In the genomic region with DNA sequence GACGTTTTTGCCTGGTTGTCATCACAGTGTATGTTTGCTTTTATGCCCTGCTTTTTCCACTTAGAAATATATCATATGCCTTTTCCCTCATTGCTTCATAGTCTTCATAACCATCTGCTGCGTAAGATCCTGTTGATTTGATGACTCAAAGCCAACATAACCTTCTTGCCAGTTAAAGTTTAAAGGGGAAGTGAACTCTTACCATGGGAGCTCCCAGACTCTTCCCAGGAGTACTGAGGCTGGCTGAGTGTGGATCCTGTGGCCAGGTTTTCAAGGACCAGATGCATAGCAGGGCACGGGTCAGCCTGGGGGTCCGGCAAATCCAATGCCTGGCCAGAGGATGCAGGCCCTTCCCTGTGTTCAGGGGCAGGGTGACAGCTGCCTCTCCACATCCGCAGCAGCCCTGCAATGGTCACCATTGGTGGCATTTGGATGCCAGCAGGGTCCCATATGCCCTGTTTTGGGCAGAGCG, we compare ENCODE assay signal across 8 cellular contexts. TPM values are rescaled to one million over a fixed set of nuclear protein-coding genes. Genes with fewer than 3 reads are reported as not detected.
A peak's percentile ranks its signal among the peaks of the same experiment; 100 is the strongest.
DNase-seq lines count a peak whose midpoint lies in the region; ATAC-seq, FAIRE-seq and TF ChIP-seq lines count a peak whose summit lies in the region.
"Had no signal": no experiment of that assay in that cellular context is flagged by ENCODE, and none has a peak within 500 bp of the region (broad histone marks: within the 10 kb centered on the region; RNA-seq: fewer than 3 reads in every experiment).

No MANE protein-coding gene starts in this region.

- H2AFZ ChIP-seq in keratinocyte (ENCODE audit: control insufficient read depth, low read length), result no peak overlapping the region

- DNase-seq in Kasumi-1 (lab: John Stamatoyannopoulos, UW), result peak; percentile 91 to 94
- no peak for DNase-seq in ascending aorta (ENCODE audit: low spot score in 2 of 2)
- no peak for DNase-seq in keratinocyte (ENCODE audit: low read depth, low spot score)
- DNase-seq in urothelium cell line (ENCODE audit: low spot score), result peak; percentile 57
- no peak for DNase-seq in NCI-H1048 (lab: John Stamatoyannopoulos, UW)
- DNase-seq in GM19240 (ENCODE audit: insufficient read length, low spot score), result no peak
- DNase-seq: naive B cell had no signal

- H3K36me3 ChIP-seq in ascending aorta (no peaks in the 10 kb centered on the region), keratinocyte (ENCODE audit: control insufficient read depth in 2 of 2, extremely low read depth in 1 of 2, insufficient read depth in 2 of 2, low read length in 2 of 2) (no peaks in the 10 kb centered on the region)

- H3K9me3 ChIP-seq in ascending aorta (no peaks in the 10 kb centered on the region), keratinocyte (ENCODE audit: control insufficient read depth, low read depth, low read length) (no peaks in the 10 kb centered on the region)

- intact Hi-C loops in ascending aorta (cut with DNase I), result no loop called here

- H3K27ac ChIP-seq in ascending aorta (peak overlapping the region; percentile 91 to 94), keratinocyte (ENCODE audit: control insufficient read depth, insufficient read depth, low read length) (peak overlapping the region; percentile 72)

- H3K4me2 ChIP-seq in keratinocyte (ENCODE audit: control insufficient read depth, extremely low read depth, insufficient read depth, low read depth, low read length), result peak overlapping the region; percentile 37

- no peak for TF ChIP-seq CTCF in ascending aorta (IDR thresholded peaks at IDR 0.05)
- no peak for TF ChIP-seq CTCF in keratinocyte (optimal IDR thresholded peaks at IDR 0.05 in 1 of 3, IDR thresholded peaks at IDR 0.05 in 1 of 3, conservative IDR thresholded peaks at IDR 0.05 in 1 of 3; ENCODE audit: extremely low read depth in 1 of 3, insufficient read depth in 2 of 3, low read length in 3 of 3)

- H3K79me2 ChIP-seq in keratinocyte (ENCODE audit: control insufficient read depth, insufficient read depth, low read length), result peaks cover 33% of the 10 kb centered on the region

- dilution Hi-C loops in keratinocyte (cut with MboI; ENCODE audit: extremely low pct_ligation_motif_present, low sequenced_read_pairs), result no loop called here

- H4K20me1 ChIP-seq in keratinocyte (ENCODE audit: control insufficient read depth, extremely low read depth, insufficient read depth, low read length), result no peaks in the 10 kb centered on the region

- peaks cover 20 to 48% of the 10 kb centered on the region in 2 donors for H3K4me1 ChIP-seq in ascending aorta
- H3K4me1 ChIP-seq in keratinocyte (ENCODE audit: control insufficient read depth, extremely low read depth, insufficient read depth, low read length), result peaks cover 39% of the 10 kb centered on the region

- no peak for ATAC-seq in HG02678 (IDR thresholded peaks at IDR 0.05; ENCODE audit: unreplicated experiment)

- no peaks in the 10 kb centered on the region for H3K9me1 ChIP-seq in keratinocyte (ENCODE audit: control insufficient read depth, extremely low read depth, insufficient read depth, low read length)

- no peak for FAIRE-seq in keratinocyte (lab: Jason Lieb, UNC)
- no peak for FAIRE-seq in urothelium cell line (lab: Jason Lieb, UNC)

- H3K9ac ChIP-seq in keratinocyte (ENCODE audit: control insufficient read depth, extremely low read depth, insufficient read depth, low read length), result no peak overlapping the region

- H3K4me3 ChIP-seq in ascending aorta (no peak overlapping the region), keratinocyte (ENCODE audit: control insufficient read depth in 2 of 3, extremely low read depth in 1 of 3, insufficient read depth in 2 of 3, low read depth in 1 of 3, low read length in 3 of 3) (no peak overlapping the region)

- H3K27me3 ChIP-seq in ascending aorta, result no peaks in the 10 kb centered on the region
- no peaks in the 10 kb centered on the region for H3K27me3 ChIP-seq in keratinocyte (ENCODE audit: control insufficient read depth, extremely low read depth, insufficient read depth, low read length)

RNA-seq across cellular contexts. Expression of a gene that starts 42.0 kb away (rescaled TPM):
- 7.2 TPM for total RNA-seq in ascending aorta
- polyA plus RNA-seq in keratinocyte, result 17.7 to 44.3 TPM (median 26.9 TPM) in 3 replicates
- 26.7 TPM for polyA plus RNA-seq in keratinocyte (2011; ENCODE audit: low read depth)
- 10.2 and 21.6 TPM in 2 replicates for polyA plus RNA-seq in keratinocyte (2011; cell fraction: cytosol; rRNA removed)
- polyA plus RNA-seq in keratinocyte (2011; cell fraction: nucleus; rRNA removed), result 28.9 and 44.6 TPM in 2 replicates
- polyA plus RNA-seq in keratinocyte (2012; ENCODE audit: low replicate concordance), result 17.3 and 27.1 TPM in 2 replicates
- 5.4 to 33.4 TPM (median 18.5 TPM) in 3 replicates for polyA minus RNA-seq in keratinocyte
- 29.5 TPM for polyA minus RNA-seq in keratinocyte (2011; cell fraction: cytosol; rRNA and poly(A)+ RNA removed)
- 28.1 and 58.1 TPM in 2 replicates for polyA minus RNA-seq in keratinocyte (2011; cell fraction: nucleus; rRNA and poly(A)+ RNA removed)

RNA-seq across cellular contexts. Expression of a gene that starts 52.6 kb away (rescaled TPM):
- total RNA-seq in ascending aorta, result 36.8 TPM
- polyA plus RNA-seq in keratinocyte, result 4.7 to 7.1 TPM (median 7.1 TPM) in 3 replicates
- 1.2 TPM for polyA plus RNA-seq in keratinocyte (2011; ENCODE audit: low read depth)
- polyA plus RNA-seq in keratinocyte (2011; cell fraction: cytosol; rRNA removed), result 3.3 TPM in 2 replicates
- polyA plus RNA-seq in keratinocyte (2011; cell fraction: nucleus; rRNA removed), result 12.5 and 15.0 TPM in 2 replicates
- 3.2 and 6.3 TPM in 2 replicates for polyA plus RNA-seq in keratinocyte (2012; ENCODE audit: low replicate concordance)
- 22.9 to 26.4 TPM (median 26.1 TPM) in 3 replicates for polyA minus RNA-seq in keratinocyte
- polyA minus RNA-seq in keratinocyte (2011; cell fraction: cytosol; rRNA and poly(A)+ RNA removed), result 6.3 TPM
- polyA minus RNA-seq in keratinocyte (2011; cell fraction: nucleus; rRNA and poly(A)+ RNA removed), result 13.7 and 16.4 TPM in 2 replicates

Comparison
In these comparisons a context has a peak if more than half of its experiments do, and no peak if none do; other contexts are left out.
1. DNase-seq: peak in Kasumi-1 (2 of 2) and urothelium cell line (single experiment); none in ascending aorta (0 of 2), keratinocyte (single experiment), NCI-H1048 (single experiment) and GM19240 (single experiment).